Comparison of ENCODE assay signal across 14 cellular contexts in genomic region chr13:31885994-31886393, GRCh38.
DNase-seq lines count a peak whose midpoint lies in the region; ATAC-seq and TF ChIP-seq lines count a peak whose summit lies in the region.
"Had no signal": no experiment of that assay in that cellular context is flagged by ENCODE, and none has a peak within 500 bp of the region (broad histone marks: within the 10 kb centered on the region; RNA-seq: fewer than 3 reads in every experiment).

No MANE protein-coding gene starts in this region.

- in situ Hi-C loops in IMR-90 (cut with MboI; ENCODE audit: low sequenced_read_pairs): no loop called here

- no peak overlapping the region for H3K23ac ChIP-seq in IMR-90 (ENCODE audit: low read depth, low read length)

- CTCF ChIA-PET in Caco-2 (lab: Charles Lee): no interaction called here
- CTCF ChIA-PET in IMR-90 (lab: Yijun Ruan, JAX): interaction anchor here (0.6 kb wide), 1 partner anchor 14 kb away, joined by 3 read pairs; no protein-coding TSS in a partner anchor

- intact Hi-C loops in Caco-2 (cut with micrococcal nuclease; ENCODE audit: unreplicated experiment) (no loop called here), IMR-90 (cut with micrococcal nuclease) (no loop called here), left colon (cut with DNase I, micrococcal nuclease) (no loop called here)

- no peak overlapping the region for H4K8ac ChIP-seq in IMR-90 (ENCODE audit: low read depth in 2 of 2, low read length in 2 of 2)

- H3K56ac ChIP-seq in IMR-90 (ENCODE audit: extremely low read depth, insufficient read depth, low read length): no peak overlapping the region

- H3K9me3 ChIP-seq in Caco-2: no peaks in the 10 kb centered on the region
- no peaks in the 10 kb centered on the region for H3K9me3 ChIP-seq in IMR-90 (ENCODE audit: control insufficient read depth, insufficient read depth, low read length)
- no peaks in the 10 kb centered on the region for H3K9me3 ChIP-seq in T-helper 17 cell (ENCODE audit: control insufficient read depth, low read length, poor library complexity, severe bottlenecking)

- H3K9ac ChIP-seq in IMR-90 (ENCODE audit: low read depth, low read length): no peak overlapping the region

- H3K79me1 ChIP-seq in IMR-90 (ENCODE audit: low read depth in 1 of 2, low read length in 2 of 2): no peaks in the 10 kb centered on the region

- H3K4me1 ChIP-seq in Caco-2: no peaks in the 10 kb centered on the region
- H3K4me1 ChIP-seq in IMR-90 (ENCODE audit: control insufficient read depth, insufficient read depth, low read length): peaks cover 7% of the 10 kb centered on the region; the same call in 1 of the 2 replicates

- H2BK15ac ChIP-seq in IMR-90 (ENCODE audit: low read depth, low read length): no peak overlapping the region

- H3K18ac ChIP-seq in IMR-90 (ENCODE audit: low read depth, low read length): no peak overlapping the region

- no peaks in the 10 kb centered on the region for H4K20me1 ChIP-seq in IMR-90 (ENCODE audit: insufficient read depth, low read length)

- H3K4me2 ChIP-seq in IMR-90 (ENCODE audit: low read depth, low read length): no peak overlapping the region

- ATAC-seq in IMR-90 (ENCODE audit: low read depth) (peak; percentile 15; the same call in 1 of the 2 replicates), T-helper 17 cell (no peak), left lobe of liver (peak; percentile 21), HG03432 (IDR thresholded peaks at IDR 0.05; ENCODE audit: unreplicated experiment) (no peak), GM18907 (IDR thresholded peaks at IDR 0.05; ENCODE audit: unreplicated experiment) (no peak), left colon (no peak)

- H4K5ac ChIP-seq in IMR-90 (ENCODE audit: low read depth, low read length): no peak overlapping the region

- no peak for TF ChIP-seq RAD21 in IMR-90 (IDR thresholded peaks at IDR 0.05; ENCODE audit: low read length)

- WGBS in IMR-90 (ENCODE audit: extremely low coverage in 2 of 2, insufficient read length in 1 of 2), 2 experiments: no CpG with 5 or more reads among the region's 6 CpGs

- no peak overlapping the region for H2AK9ac ChIP-seq in IMR-90 (replicated peaks; ENCODE audit: low read depth, low read length, poor library complexity)

- no peak overlapping the region for H3K4me3 Mint-ChIP-seq in Caco-2 (ENCODE audit: unreplicated experiment)
- peak overlapping the region; percentile 10 for H3K4me3 Mint-ChIP-seq in T-helper 17 cell
- H3K4me3 Mint-ChIP-seq: CD8-positive, alpha-beta memory T cell; central memory CD8-positive, alpha-beta T cell; H9 had no signal

- no peaks in the 10 kb centered on the region for H3K9me3 Mint-ChIP-seq in Caco-2 (ENCODE audit: unreplicated experiment)
- H3K9me3 Mint-ChIP-seq: CD8-positive, alpha-beta memory T cell; central memory CD8-positive, alpha-beta T cell; H9 had no signal

- H3K4me3 ChIP-seq in Caco-2 (ENCODE audit: low read depth, low read length): no peak overlapping the region
- H3K4me3 ChIP-seq in IMR-90 (ENCODE audit: insufficient read depth, low read depth, low read length): no peak overlapping the region

- H3K27ac ChIP-seq in IMR-90 (ENCODE audit: insufficient read depth, low read length): no peak overlapping the region

- no peak overlapping the region for H2BK20ac ChIP-seq in IMR-90 (ENCODE audit: low read depth, low read length)

- no TSS peak for BruUV-seq in Caco-2 (replicated peaks; lab: Mats Ljungman, UMichigan)
- BruUV-seq in IMR-90 (replicated peaks; lab: Mats Ljungman, UMichigan): no TSS peak

- no peak overlapping the region for H2AK5ac ChIP-seq in IMR-90 (ENCODE audit: low read depth, low read length)

- POLR2A ChIA-PET in Caco-2 (lab: Charles Lee): no interaction called here
- POLR2A ChIA-PET in IMR-90 (lab: Charles Lee; ENCODE audit: unreplicated experiment): no interaction called here

- no peak overlapping the region for H2BK5ac ChIP-seq in IMR-90 (ENCODE audit: low read depth, low read length, poor library complexity, severe bottlenecking)

- dilution Hi-C loops in IMR-90 (cut with HindIII; ENCODE audit: low sequenced_read_pairs, unreplicated experiment): no loop called here

- no peaks in the 10 kb centered on the region; the same call in 1 of the 2 replicates for H3K27me3 ChIP-seq in Caco-2 (replicated peaks; ENCODE audit: control insufficient read depth, insufficient read depth, low read length)
- peaks cover 4% of the 10 kb centered on the region; the same call in 1 of the 2 replicates for H3K27me3 ChIP-seq in IMR-90 (ENCODE audit: control insufficient read depth, insufficient read depth, low read length)

- H3K14ac ChIP-seq in IMR-90 (replicated peaks; ENCODE audit: low read depth, low read length): no peak overlapping the region

- TF ChIP-seq POLR2A in IMR-90 (IDR thresholded peaks at IDR 0.05; ENCODE audit: low read depth, low read length): no peak

- H3K4ac ChIP-seq in IMR-90 (ENCODE audit: low read depth, low read length): no peak overlapping the region

- 0 out of 2 replicates have a peak, but pooled peaks cover 5% of the 10 kb centered on the region for H3K9me1 ChIP-seq in IMR-90 (ENCODE audit: insufficient read depth, low read length)

- DNase-seq in Caco-2: peak; percentile 18 to 42
- DNase-seq in IMR-90: peak; percentile 4
- no peak for DNase-seq in T-helper 17 cell
- no peak for DNase-seq in left lobe of liver (ENCODE audit: low spot score)
- no peak for DNase-seq in stimulated activated CD4-positive, alpha-beta T cell treated with anti-CD3 and anti-CD28 coated beads, Interleukin-4, amount 100 ng/mL, for 1 hour
- DNase-seq in left colon: no peak
- DNase-seq: activated gamma-delta T cell treated with Interleukin-2 at 50 U/mL for 16 hours; CD8-positive, alpha-beta memory T cell; H9; NCI-H446 treated with DMSO at 0.1 percent for 48 hours; nucleus accumbens had no signal

- no peak overlapping the region for H2BK120ac ChIP-seq in IMR-90 (ENCODE audit: low read depth, low read length)

- no peak overlapping the region for H4K91ac ChIP-seq in IMR-90 (ENCODE audit: insufficient read depth, low read depth, low read length)

- no peak overlapping the region for H2AFZ ChIP-seq in IMR-90 (replicated peaks; ENCODE audit: low read length, poor library complexity)

- H3K36me3 Mint-ChIP-seq in Caco-2 (ENCODE audit: insufficient read depth, unreplicated experiment) (no peaks in the 10 kb centered on the region), T-helper 17 cell (ENCODE audit: low read depth) (no peaks in the 10 kb centered on the region)
- H3K36me3 Mint-ChIP-seq: CD8-positive, alpha-beta memory T cell had no signal

- H3K4me1 Mint-ChIP-seq in Caco-2 (ENCODE audit: low read depth, unreplicated experiment): no peaks in the 10 kb centered on the region
- H3K4me1 Mint-ChIP-seq in T-helper 17 cell: peaks cover 33% of the 10 kb centered on the region
- H3K4me1 Mint-ChIP-seq: CD8-positive, alpha-beta memory T cell; central memory CD8-positive, alpha-beta T cell had no signal

- H3K36me3 ChIP-seq in Caco-2 (ENCODE audit: control insufficient read depth, insufficient read depth, low read length) (no peaks in the 10 kb centered on the region), IMR-90 (ENCODE audit: control insufficient read depth, insufficient read depth, low read length) (no peaks in the 10 kb centered on the region)

- H3K27ac Mint-ChIP-seq in Caco-2 (ENCODE audit: unreplicated experiment) (no peak overlapping the region), T-helper 17 cell (no peak overlapping the region)
- H3K27ac Mint-ChIP-seq: H9 had no signal

- H3K27me3 Mint-ChIP-seq in Caco-2 (ENCODE audit: insufficient read depth, unreplicated experiment) (peaks cover 7% of the 10 kb centered on the region), T-helper 17 cell (no peaks in the 10 kb centered on the region)
- H3K27me3 Mint-ChIP-seq: central memory CD8-positive, alpha-beta T cell had no signal

- TF ChIP-seq CTCF in Caco-2 (IDR thresholded peaks at IDR 0.05; ENCODE audit: insufficient read depth in 1 of 2, low read depth in 1 of 2, low read length in 1 of 2, severe bottlenecking in 1 of 2, unreplicated experiment in 1 of 2) (no peak), IMR-90 (conservative IDR thresholded peaks at IDR 0.05; ENCODE audit: low read depth, low read length) (no peak)

TF ChIP-seq in IMR-90, 13 proteins besides CTCF, POLR2A, EP300 and RAD21:
- TF ChIP-seq CHD1 (IDR thresholded peaks at IDR 0.05; ENCODE audit: low read depth, low read length) (no peak), MXI1 (IDR thresholded peaks at IDR 0.05; ENCODE audit: borderline replicate concordance, low read depth, low read length) (no peak), FOS (IDR thresholded peaks at IDR 0.05; ENCODE audit: low read depth, low read length) (no peak), MAFK (IDR thresholded peaks at IDR 0.05; ENCODE audit: low read depth, low read length) (no peak), NFE2L2 (IDR thresholded peaks at IDR 0.05; ENCODE audit: low read depth, low read length) (no peak), CEBPB (IDR thresholded peaks at IDR 0.05; ENCODE audit: low read depth, low read length) (no peak), BHLHE40 (IDR thresholded peaks at IDR 0.05; ENCODE audit: low read depth, low read length) (no peak), ELK1 (IDR thresholded peaks at IDR 0.05; ENCODE audit: borderline replicate concordance, low read depth, low read length) (no peak), RFX5 (IDR thresholded peaks at IDR 0.05; ENCODE audit: low read depth, low read length) (no peak), SMC3 (IDR thresholded peaks at IDR 0.05; ENCODE audit: low read depth, low read length) (no peak), RCOR1 (IDR thresholded peaks at IDR 0.05; ENCODE audit: insufficient replicate concordance, low read length) (no peak), MAZ (IDR thresholded peaks at IDR 0.05; ENCODE audit: borderline replicate concordance, low read depth, low read length) (no peak)
- TF ChIP-seq, protein P1, sequence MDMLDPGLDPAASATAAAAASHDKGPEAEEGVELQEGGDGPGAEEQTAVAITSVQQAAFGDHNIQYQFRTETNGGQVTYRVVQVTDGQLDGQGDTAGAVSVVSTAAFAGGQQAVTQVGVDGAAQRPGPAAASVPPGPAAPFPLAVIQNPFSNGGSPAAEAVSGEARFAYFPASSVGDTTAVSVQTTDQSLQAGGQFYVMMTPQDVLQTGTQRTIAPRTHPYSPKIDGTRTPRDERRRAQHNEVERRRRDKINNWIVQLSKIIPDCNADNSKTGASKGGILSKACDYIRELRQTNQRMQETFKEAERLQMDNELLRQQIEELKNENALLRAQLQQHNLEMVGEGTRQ (IDR thresholded peaks at IDR 0.05; ENCODE audit: low read depth, low read length): no peak

Comparison
In these comparisons a context has a peak if more than half of its experiments do, and no peak if none do; other contexts are left out.
1. DNase-seq: peak in Caco-2 (2 of 2) and IMR-90 (single experiment); none in T-helper 17 cell (0 of 3), left lobe of liver (single experiment), stimulated activated CD4-positive, alpha-beta T cell treated with anti-CD3 and anti-CD28 coated beads, Interleukin-4, amount 100 ng/mL, for 1 hour (single experiment) and left colon (0 of 2).
2. ATAC-seq: peak in IMR-90 (single experiment) and left lobe of liver (single experiment); none in T-helper 17 cell (single experiment), HG03432 (single experiment), GM18907 (single experiment) and left colon (single experiment).